Comparison of ENCODE assay signal across 8 cellular contexts in the genomic region with DNA sequence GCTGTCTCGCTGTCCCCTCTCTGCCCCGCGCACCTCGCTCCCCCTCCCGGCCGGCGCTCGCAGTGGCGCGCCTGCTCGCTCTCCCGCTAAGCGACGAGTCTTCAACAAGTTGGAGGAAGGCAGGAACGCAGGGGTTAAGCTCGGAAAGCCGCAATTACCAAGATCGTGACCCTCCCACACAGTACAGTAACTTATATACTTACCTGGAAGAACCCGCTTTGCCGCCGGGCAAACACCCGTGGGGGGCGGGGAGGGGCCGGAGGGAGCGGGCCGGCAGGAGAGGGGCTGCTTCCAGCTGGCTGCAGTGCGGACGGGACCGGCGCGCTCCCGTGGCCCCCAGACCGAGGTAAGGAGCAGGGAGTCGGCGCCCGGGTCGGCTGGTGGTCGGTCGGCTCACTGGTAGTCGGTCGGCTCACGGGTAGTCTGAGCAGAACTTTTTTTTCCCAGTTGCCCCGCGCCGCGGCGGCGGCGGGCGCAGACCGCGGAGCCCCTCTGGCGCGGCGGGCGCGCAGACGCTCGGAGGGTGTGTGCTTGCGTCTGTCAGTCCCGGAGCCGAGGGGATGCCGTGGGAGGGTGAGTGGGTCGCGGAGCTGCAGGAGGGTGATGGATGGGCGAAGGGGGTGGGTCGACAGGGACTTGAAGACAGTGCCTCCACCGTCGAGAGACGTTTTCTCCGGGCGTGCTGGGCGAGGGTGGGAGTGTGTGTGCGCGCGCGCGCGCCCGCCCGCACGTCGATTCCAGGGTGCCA.
A peak's percentile ranks its signal among the peaks of the same experiment; 100 is the strongest.
DNase-seq lines count a peak whose midpoint lies in the region; ATAC-seq and TF ChIP-seq lines count a peak whose summit lies in the region.

No MANE protein-coding gene starts in this region.

- TF ChIP-seq CTCF in chondrocyte (IDR thresholded peaks at IDR 0.05), result peak; percentile 68
- no peak for TF ChIP-seq CTCF in lower lobe of right lung (IDR thresholded peaks at IDR 0.05)

- H3K27ac ChIP-seq in SJSA1, result no peak overlapping the region
- H3K27ac ChIP-seq in lower lobe of right lung, result no peak overlapping the region
- H3K27ac ChIP-seq in stomach smooth muscle (ENCODE audit: low read length), result no peak overlapping the region

- peaks cover 57% of the 10 kb centered on the region for H3K4me1 Mint-ChIP-seq in chondrocyte (ENCODE audit: low read depth)

- ATAC-seq in HG02798 (IDR thresholded peaks at IDR 0.05; ENCODE audit: poor library complexity, unreplicated experiment), result peak; percentile 52
- ATAC-seq in lower lobe of right lung, result peak; percentile 6 to 35

- H3K9ac ChIP-seq in stomach smooth muscle (ENCODE audit: low read length in 2 of 2), result no peak overlapping the region

- no peaks in the 10 kb centered on the region for H3K9me3 Mint-ChIP-seq in chondrocyte (ENCODE audit: low read depth)

- peaks cover 80% of the 10 kb centered on the region for H3K27me3 Mint-ChIP-seq in chondrocyte (ENCODE audit: low read depth)

- peak overlapping the region; percentile 72 for H3K4me3 Mint-ChIP-seq in chondrocyte (ENCODE audit: unreplicated experiment)

- H3K4me3 ChIP-seq in SJSA1 (peak overlapping the region; percentile 32), lower lobe of right lung (peak overlapping the region; percentile 53), stomach smooth muscle (ENCODE audit: low read length in 2 of 2) (peak overlapping the region; percentile 65 to 66)

- 0 out of 2 replicates have a peak, but pooled peaks cover 2% of the 10 kb centered on the region for H3K9me3 ChIP-seq in SJSA1 (replicated peaks)
- H3K9me3 ChIP-seq in lower lobe of right lung, result no peaks in the 10 kb centered on the region
- H3K9me3 ChIP-seq in stomach smooth muscle (ENCODE audit: control insufficient read depth in 2 of 2, low read length in 2 of 2), result peaks cover 0 to 3% of the 10 kb centered on the region in 2 donors

- H3K36me3 Mint-ChIP-seq in chondrocyte (ENCODE audit: low read depth), result peaks cover 4% of the 10 kb centered on the region

- no peak overlapping the region for H3K27ac Mint-ChIP-seq in chondrocyte (ENCODE audit: unreplicated experiment)

- DNase-seq in EL (peak; percentile 62), SJSA1 (ENCODE audit: low read depth in 1 of 2, low spot score in 2 of 2) (no peak), chondrocyte (ENCODE audit: low spot score) (no peak), lower lobe of right lung (no peak), kidney glomerular epithelial cell (lab: John Stamatoyannopoulos, UW) (no peak), superior temporal gyrus (ENCODE audit: extremely low spot score) (no peak)

- H3K27me3 ChIP-seq in SJSA1 (replicated peaks) (peaks cover 96% of the 10 kb centered on the region), lower lobe of right lung (ENCODE audit: low read depth) (peaks cover 99% of the 10 kb centered on the region), stomach smooth muscle (ENCODE audit: control insufficient read depth in 1 of 2, insufficient read depth in 2 of 2, low read length in 2 of 2) (peaks cover 79 to 86% of the 10 kb centered on the region in 2 donors)

- H3K36me3 ChIP-seq in SJSA1 (no peaks in the 10 kb centered on the region), lower lobe of right lung (no peaks in the 10 kb centered on the region), stomach smooth muscle (ENCODE audit: control insufficient read depth in 2 of 2, insufficient read depth in 2 of 2, low read length in 2 of 2) (no peaks in the 10 kb centered on the region)

- H3K4me1 ChIP-seq in SJSA1 (replicated peaks) (peaks cover 25% of the 10 kb centered on the region), lower lobe of right lung (peaks cover 37% of the 10 kb centered on the region), stomach smooth muscle (ENCODE audit: control insufficient read depth, insufficient read depth, low read length) (peaks cover 47% of the 10 kb centered on the region)

- intact Hi-C loops in lower lobe of right lung (cut with DNase I), result no loop called here
